In genomic region chr15:73991260-73991659, GRCh38 we compare ENCODE assay signal across 8 cellular contexts. TPM values are rescaled to one million over a fixed set of nuclear protein-coding genes. Genes with fewer than 3 reads are reported as not detected.
A peak's percentile ranks its signal among the peaks of the same experiment; 100 is the strongest.
DNase-seq lines count a peak whose midpoint lies in the region; ATAC-seq and TF ChIP-seq lines count a peak whose summit lies in the region.

No MANE protein-coding gene starts in this region.

- no peak overlapping the region for H2AFZ ChIP-seq in OCI-LY3 (ENCODE audit: low read depth, low read length)

- intact Hi-C loops in naive thymus-derived CD4-positive, alpha-beta T cell (cut with micrococcal nuclease) = loop anchor here (5.0 to 10.0 kb wide), 8 partner anchors 56 to 1461 kb away; partner anchors contain the start of genes NPTN (in 2 of the 2), ADPGK (in 1 of the 2), ARID3B (in 1 of the 2) and C15orf39 (in 1 of the 2)

- H3K9me3 ChIP-seq in OCI-LY3 (ENCODE audit: insufficient read depth, low read length) = no peaks in the 10 kb centered on the region
- no peaks in the 10 kb centered on the region for H3K9me3 ChIP-seq in naive thymus-derived CD4-positive, alpha-beta T cell (ENCODE audit: control insufficient read depth in 2 of 3, low read length in 3 of 3)

- DNase-seq in EL = peak; percentile 46
- DNase-seq in endothelial cell (ENCODE audit: low spot score) = no peak
- peak in 1 of 9 donors; percentile 16 for DNase-seq in naive thymus-derived CD4-positive, alpha-beta T cell
- no peak for DNase-seq in globus pallidus (ENCODE audit: low spot score)
- no peak for DNase-seq in activated CD4-positive, alpha-beta T cell treated with anti-CD3 and anti-CD28 coated beads for 1 hour
- DNase-seq in stimulated activated CD4-positive, alpha-beta T cell treated with anti-CD3 and anti-CD28 coated beads, Interleukin-4, amount 100 ng/mL, for 24 hours = no peak

- no peaks in the 10 kb centered on the region for H3K9me3 Mint-ChIP-seq in endothelial cell (ENCODE audit: unreplicated experiment)
- H3K9me3 Mint-ChIP-seq in naive thymus-derived CD4-positive, alpha-beta T cell = no peaks in the 10 kb centered on the region

- H3K27ac Mint-ChIP-seq in endothelial cell (ENCODE audit: unreplicated experiment) = no peak overlapping the region
- H3K27ac Mint-ChIP-seq in naive thymus-derived CD4-positive, alpha-beta T cell = peak overlapping the region in 7 of 9 donors; percentile 17 to 99 (median 76)

- H3K79me2 ChIP-seq in OCI-LY3 (ENCODE audit: low read length) = peaks cover 49% of the 10 kb centered on the region

- peak overlapping the region; percentile 76 for H3K9ac ChIP-seq in OCI-LY3 (ENCODE audit: low read length)

- no peaks in the 10 kb centered on the region for H3K36me3 Mint-ChIP-seq in endothelial cell (ENCODE audit: low read depth, unreplicated experiment)
- peaks cover 0 to 16% (median 10%) of the 10 kb centered on the region in 5 donors for H3K36me3 Mint-ChIP-seq in naive thymus-derived CD4-positive, alpha-beta T cell

- POLR2A ChIA-PET in naive thymus-derived CD4-positive, alpha-beta T cell (lab: Charles Lee) = interaction anchor here (1.3 to 4.4 kb wide), 2 partner anchors 15 to 24 kb away, joined by 3 to 62 read pairs; no protein-coding TSS in a partner anchor

- peak overlapping the region; percentile 91 for H3K27ac ChIP-seq in OCI-LY3 (ENCODE audit: low read length)
- peak overlapping the region; percentile 90 for H3K27ac ChIP-seq in naive thymus-derived CD4-positive, alpha-beta T cell (ENCODE audit: low read depth, low read length)

- no peak for ATAC-seq in naive thymus-derived CD4-positive, alpha-beta T cell
- ATAC-seq in HG02610 (IDR thresholded peaks at IDR 0.05; ENCODE audit: unreplicated experiment) = no peak

- peak overlapping the region; percentile 88 for H3K4me3 ChIP-seq in OCI-LY3 (ENCODE audit: low read length)
- peak overlapping the region; percentile 67 for H3K4me3 ChIP-seq in naive thymus-derived CD4-positive, alpha-beta T cell (ENCODE audit: low read length)

- no peaks in the 10 kb centered on the region for H3K27me3 ChIP-seq in OCI-LY3 (ENCODE audit: low read depth, low read length)
- H3K27me3 ChIP-seq in naive thymus-derived CD4-positive, alpha-beta T cell (ENCODE audit: control insufficient read depth in 2 of 2, insufficient read depth in 2 of 2, low read length in 2 of 2) = no peaks in the 10 kb centered on the region

- peaks cover 8% of the 10 kb centered on the region for H3K36me3 ChIP-seq in OCI-LY3 (replicated peaks; ENCODE audit: low read depth, low read length)
- peaks cover 0 to 33% (median 0%) of the 10 kb centered on the region in 3 experiments for H3K36me3 ChIP-seq in naive thymus-derived CD4-positive, alpha-beta T cell (ENCODE audit: control insufficient read depth in 2 of 3, insufficient read depth in 3 of 3, low read length in 3 of 3)

- TF ChIP-seq CTCF in OCI-LY3 (IDR thresholded peaks at IDR 0.05; ENCODE audit: low read depth, low read length) (no peak), endothelial cell (IDR thresholded peaks at IDR 0.05; ENCODE audit: unreplicated experiment) (no peak)

- peaks cover 18% of the 10 kb centered on the region for H3K27me3 Mint-ChIP-seq in endothelial cell (ENCODE audit: unreplicated experiment)
- H3K27me3 Mint-ChIP-seq in naive thymus-derived CD4-positive, alpha-beta T cell = no peaks in the 10 kb centered on the region

- peak overlapping the region; percentile 89 for H3K4me2 ChIP-seq in OCI-LY3 (ENCODE audit: low read length)

- peaks cover 77% of the 10 kb centered on the region for H3K4me1 ChIP-seq in OCI-LY3 (ENCODE audit: low read length)
- H3K4me1 ChIP-seq in naive thymus-derived CD4-positive, alpha-beta T cell (ENCODE audit: control insufficient read depth in 2 of 2, insufficient read depth in 2 of 2, low read length in 2 of 2) = peaks cover 27 to 28% of the 10 kb centered on the region in 2 donors

- peak overlapping the region; percentile 88 for H3K4me3 Mint-ChIP-seq in endothelial cell (ENCODE audit: unreplicated experiment)
- peak overlapping the region; percentile 82 to 100 (median 96) for H3K4me3 Mint-ChIP-seq in naive thymus-derived CD4-positive, alpha-beta T cell

- H3K4me1 Mint-ChIP-seq in endothelial cell (ENCODE audit: unreplicated experiment) = peaks cover 49% of the 10 kb centered on the region
- H3K4me1 Mint-ChIP-seq in naive thymus-derived CD4-positive, alpha-beta T cell = peaks cover 27 to 63% (median 42%) of the 10 kb centered on the region in 7 donors

- H4K20me1 ChIP-seq in OCI-LY3 (ENCODE audit: insufficient read depth, low read length) = peaks cover 4% of the 10 kb centered on the region; the same call in 1 of the 2 replicates

- CTCF ChIA-PET in naive thymus-derived CD4-positive, alpha-beta T cell (lab: Charles Lee) = no interaction called here

RNA-seq across cellular contexts. Expression of gene STOML1, which starts 0.8 kb away (rescaled TPM):
- total RNA-seq in endothelial cell (ENCODE audit: unreplicated experiment) = 14.3 TPM
- 10 to 100 TPM in 3 of 5 experiments, 1 to 10 TPM in 2; 7.5 to 14.5 (median 12.3) TPM for total RNA-seq in naive thymus-derived CD4-positive, alpha-beta T cell
- 10 to 100 TPM; 18.7 to 21.3 TPM for polyA plus RNA-seq in naive thymus-derived CD4-positive, alpha-beta T cell

RNA-seq across cellular contexts. Expression of gene PML, which starts 3.3 kb away (rescaled TPM):
- 161 TPM for total RNA-seq in endothelial cell (ENCODE audit: unreplicated experiment)
- 100 to 1,000 TPM in 1 of 5 experiments, 10 to 100 TPM in 4; 42.1 to 113 (median 64.8) TPM for total RNA-seq in naive thymus-derived CD4-positive, alpha-beta T cell
- 10 to 100 TPM; 18.1 to 34.3 TPM for polyA plus RNA-seq in naive thymus-derived CD4-positive, alpha-beta T cell
